Comparison of ENCODE assay signal across 12 cellular contexts in the genomic region with DNA sequence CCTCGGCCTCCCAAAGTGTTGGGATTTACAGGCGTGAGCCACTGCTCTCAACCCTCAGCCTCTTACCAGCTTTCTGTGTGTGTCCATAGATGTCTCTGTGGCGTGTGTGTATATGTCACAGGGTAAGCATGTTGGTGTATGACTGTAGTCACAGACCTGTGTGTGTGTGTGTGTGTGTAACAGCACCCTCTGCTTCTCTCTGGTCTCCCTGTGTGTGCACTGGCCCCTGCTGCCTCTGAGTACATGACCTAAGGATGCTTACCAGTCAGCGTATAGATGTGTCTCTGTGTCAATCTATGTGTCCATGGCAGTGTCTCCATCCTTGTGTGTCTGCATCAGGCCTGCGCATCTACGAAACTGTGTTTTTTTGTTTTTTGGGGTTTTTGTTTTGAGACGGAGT. TPM values are rescaled to one million over a fixed set of nuclear protein-coding genes. Genes with fewer than 3 reads are reported as not detected.
DNase-seq lines count a peak whose midpoint lies in the region; ATAC-seq and TF ChIP-seq lines count a peak whose summit lies in the region.
"Had no signal": no experiment of that assay in that cellular context is flagged by ENCODE, and none has a peak within 500 bp of the region (broad histone marks: within the 10 kb centered on the region; RNA-seq: fewer than 3 reads in every experiment).

No MANE protein-coding gene starts in this region.

- H3K27me3 ChIP-seq in thoracic aorta (replicated peaks; ENCODE audit: insufficient read depth), result no peaks in the 10 kb centered on the region

- H3K27ac Mint-ChIP-seq in activated CD4-positive, alpha-beta T cell treated with anti-CD3 and anti-CD28 coated beads, Interleukin-2, amount 10 ng/mL, durations not matched to agents 24 days and 14 days, result peak overlapping the region; percentile 88
- peak overlapping the region in 4 of 5 experiments; percentile 36 to 77 (median 56) for H3K27ac Mint-ChIP-seq in brain
- H3K27ac Mint-ChIP-seq: activated naive CD8-positive, alpha-beta T cell treated with anti-CD3 and anti-CD28 coated beads, Interleukin-2, amount 10 ng/mL, durations not matched to agents 7 days and 5 days; dendritic cell treated with granulocyte-macrophage colony-stimulating factor and Interleukin-4, amounts not matched to agents 40 ng/mL and 50 ng/mL, for 4 days had no signal

- DNase-seq in activated CD4-positive, alpha-beta T cell treated with anti-CD3 and anti-CD28 coated beads, Interleukin-2, amount 10 ng/mL, durations not matched to agents 24 days and 14 days, result no peak
- no peak for DNase-seq in activated CD4-positive, alpha-beta T cell treated with anti-CD3 and anti-CD28 coated beads, Interleukin-2, amount 50 U/mL, for 1 hour
- DNase-seq in thoracic aorta (ENCODE audit: low spot score) (no peak), kidney tubule cell (ENCODE audit: low spot score) (no peak), caudate nucleus (lab: John Stamatoyannopoulos, UW) (no peak)
- DNase-seq: activated naive CD8-positive, alpha-beta T cell treated with anti-CD3 and anti-CD28 coated beads, Interleukin-2, amount 10 ng/mL, durations not matched to agents 7 days and 5 days; naive thymus-derived CD8-positive, alpha-beta T cell; RPMI8226 had no signal

- peaks cover 28% of the 10 kb centered on the region for H3K4me1 Mint-ChIP-seq in activated CD4-positive, alpha-beta T cell treated with anti-CD3 and anti-CD28 coated beads, Interleukin-2, amount 10 ng/mL, durations not matched to agents 24 days and 14 days
- peaks cover 51% of the 10 kb centered on the region for H3K4me1 Mint-ChIP-seq in brain

- peaks cover 63% of the 10 kb centered on the region for H3K4me1 ChIP-seq in mesodermal cell (ENCODE audit: control insufficient read depth, insufficient read depth, low read length, poor library complexity, severe bottlenecking)
- H3K4me1 ChIP-seq in thoracic aorta (ENCODE audit: control insufficient read depth in 1 of 2, low read depth in 2 of 2), result peaks cover 12 to 78% of the 10 kb centered on the region in 2 donors

- ATAC-seq in thoracic aorta (ENCODE audit: insufficient number of reproducible peaks, low FRiP score, low read depth) (no peak), HG03159 (IDR thresholded peaks at IDR 0.05; ENCODE audit: unreplicated experiment) (no peak)
- ATAC-seq: naive thymus-derived CD8-positive, alpha-beta T cell had no signal

- no peak overlapping the region for H3K4me3 Mint-ChIP-seq in activated CD4-positive, alpha-beta T cell treated with anti-CD3 and anti-CD28 coated beads, Interleukin-2, amount 10 ng/mL, durations not matched to agents 24 days and 14 days
- H3K4me3 Mint-ChIP-seq in brain, result peak overlapping the region in 1 of 5 experiments; percentile 59
- H3K4me3 Mint-ChIP-seq: dendritic cell treated with granulocyte-macrophage colony-stimulating factor and Interleukin-4, amounts not matched to agents 40 ng/mL and 50 ng/mL, for 4 days had no signal

- TF ChIP-seq CTCF in brain (conservative IDR thresholded peaks at IDR 0.05) (no peak), thoracic aorta (IDR thresholded peaks at IDR 0.05) (no peak)

- H3K27me3 Mint-ChIP-seq in activated CD4-positive, alpha-beta T cell treated with anti-CD3 and anti-CD28 coated beads, Interleukin-2, amount 10 ng/mL, durations not matched to agents 24 days and 14 days, result peaks cover 27% of the 10 kb centered on the region
- peaks cover 13% of the 10 kb centered on the region for H3K27me3 Mint-ChIP-seq in brain

- 82 to 89% methylated on average over 5 to 6 of the region's 7 CpGs for WGBS in mesodermal cell (ENCODE audit: insufficient coverage in 2 of 2), 2 experiments

- H3K27ac ChIP-seq in mesodermal cell (ENCODE audit: low read depth, low read length, severe bottlenecking) (peak overlapping the region; percentile 98), thoracic aorta (peak overlapping the region; percentile 85 to 95), caudate nucleus (ENCODE audit: low read depth, low read length) (no peak overlapping the region)

- H3K36me3 Mint-ChIP-seq in activated CD4-positive, alpha-beta T cell treated with anti-CD3 and anti-CD28 coated beads, Interleukin-2, amount 10 ng/mL, durations not matched to agents 24 days and 14 days (ENCODE audit: low read depth), result no peaks in the 10 kb centered on the region
- H3K36me3 Mint-ChIP-seq in brain, result peaks cover 7% of the 10 kb centered on the region
- H3K36me3 Mint-ChIP-seq: activated naive CD8-positive, alpha-beta T cell treated with anti-CD3 and anti-CD28 coated beads, Interleukin-2, amount 10 ng/mL, durations not matched to agents 7 days and 5 days; naive thymus-derived CD8-positive, alpha-beta T cell had no signal

- peaks cover 70% of the 10 kb centered on the region for H3K36me3 ChIP-seq in mesodermal cell (ENCODE audit: control insufficient read depth, insufficient read depth, low read length)
- no peaks in the 10 kb centered on the region for H3K36me3 ChIP-seq in thoracic aorta

- intact Hi-C loops in activated CD4-positive, alpha-beta T cell treated with anti-CD3 and anti-CD28 coated beads, Interleukin-2, amount 10 ng/mL, durations not matched to agents 24 days and 14 days (cut with micrococcal nuclease), result loop anchor here (1.0 kb wide), 1 partner anchor 38 kb away; no protein-coding TSS in a partner anchor

- no peaks in the 10 kb centered on the region for H3K9me3 Mint-ChIP-seq in activated CD4-positive, alpha-beta T cell treated with anti-CD3 and anti-CD28 coated beads, Interleukin-2, amount 10 ng/mL, durations not matched to agents 24 days and 14 days
- no peaks in the 10 kb centered on the region for H3K9me3 Mint-ChIP-seq in brain
- H3K9me3 Mint-ChIP-seq: activated naive CD8-positive, alpha-beta T cell treated with anti-CD3 and anti-CD28 coated beads, Interleukin-2, amount 10 ng/mL, durations not matched to agents 7 days and 5 days; dendritic cell treated with granulocyte-macrophage colony-stimulating factor and Interleukin-4, amounts not matched to agents 40 ng/mL and 50 ng/mL, for 4 days; naive thymus-derived CD8-positive, alpha-beta T cell had no signal

- H3K4me3 ChIP-seq in mesodermal cell (ENCODE audit: extremely low read depth, insufficient read depth, low read length, poor library complexity, severe bottlenecking) (no peak overlapping the region), thoracic aorta (no peak overlapping the region)

- H3K9me3 ChIP-seq in mesodermal cell (ENCODE audit: control insufficient read depth, low read length) (no peaks in the 10 kb centered on the region), thoracic aorta (no peaks in the 10 kb centered on the region)

RNA-seq across cellular contexts. Expression of gene AXL, which starts 5.6 kb away (rescaled TPM):
- 0.19 and 0.70 TPM in 2 replicates for total RNA-seq in activated CD4-positive, alpha-beta T cell treated with anti-CD3 and anti-CD28 coated beads, Interleukin-2, amount 10 ng/mL, durations not matched to agents 24 days and 14 days
- 10.9 TPM for polyA plus RNA-seq in brain (ENCODE audit: insufficient read depth, low read depth, low replicate concordance)
- 88.9 TPM for polyA plus RNA-seq in mesodermal cell (2013, experiment 1 of 2)
- 83.4 TPM for polyA plus RNA-seq in mesodermal cell (2013, experiment 2 of 2)
- 100 to 1,000 TPM; 138 to 157 TPM for total RNA-seq in thoracic aorta
- total RNA-seq: naive thymus-derived CD8-positive, alpha-beta T cell had no signal

RNA-seq across cellular contexts. Expression of gene CYP2S1, which starts 31.6 kb away (rescaled TPM):
- total RNA-seq in activated CD4-positive, alpha-beta T cell treated with anti-CD3 and anti-CD28 coated beads, Interleukin-2, amount 10 ng/mL, durations not matched to agents 24 days and 14 days, result 0.70 and 1.0 TPM in 2 replicates
- 0.54 TPM for polyA plus RNA-seq in brain (ENCODE audit: insufficient read depth, low read depth, low replicate concordance)
- polyA plus RNA-seq in mesodermal cell (2013, experiment 1 of 2), result 15.0 TPM
- 11.3 TPM for polyA plus RNA-seq in mesodermal cell (2013, experiment 2 of 2)
- total RNA-seq in thoracic aorta, result 10 to 100 TPM in 1 of 2 donors, 1 to 10 TPM in 1; 2.3 to 12.4 TPM
- total RNA-seq: naive thymus-derived CD8-positive, alpha-beta T cell had no signal
- polyA plus RNA-seq: naive thymus-derived CD8-positive, alpha-beta T cell had no signal

RNA-seq across cellular contexts. Expression of gene HNRNPUL1, which starts 39.5 kb away (rescaled TPM):
- 256 and 258 TPM in 2 replicates for total RNA-seq in activated CD4-positive, alpha-beta T cell treated with anti-CD3 and anti-CD28 coated beads, Interleukin-2, amount 10 ng/mL, durations not matched to agents 24 days and 14 days
- 329 TPM for polyA plus RNA-seq in brain (ENCODE audit: insufficient read depth, low read depth, low replicate concordance)
- 214 TPM for polyA plus RNA-seq in mesodermal cell (2013, experiment 1 of 2)
- polyA plus RNA-seq in mesodermal cell (2013, experiment 2 of 2), result 198 TPM
- 100 to 1,000 TPM; 142 to 147 TPM for total RNA-seq in thoracic aorta

Comparison
In these comparisons a context has a peak if more than half of its experiments do, and no peak if none do; other contexts are left out.
1. RNA of gene AXL, which starts 5.6 kb away (total RNA-seq): 138 to 157 TPM in thoracic aorta; 0.19 to 0.70 TPM in activated CD4-positive, alpha-beta T cell treated with anti-CD3 and anti-CD28 coated beads, Interleukin-2, amount 10 ng/mL, durations not matched to agents 24 days and 14 days; every median in the first group is over 10 times any median in the second.